In genomic region chr19:53103903-53104203, GRCh38 we compare ENCODE assay signal across 1 cellular context.
A peak's percentile ranks its signal among the peaks of the same experiment; 100 is the strongest.
TF ChIP-seq lines count a peak whose summit lies in the region.

No MANE protein-coding gene starts in this region.

TF ChIP-seq in K562, 482 proteins besides CTCF, POLR2A, EP300 and RAD21:
- TF ChIP-seq TCF7 (IDR thresholded peaks at IDR 0.05; ENCODE audit: borderline replicate concordance) (no peak), MBD1 (CRISPR knock-in tag; IDR thresholded peaks at IDR 0.05) (peak; percentile 76; the same call in 1 of the 2 replicates)
